Comparison of ENCODE assay signal across 14 cellular contexts in the genomic region with DNA sequence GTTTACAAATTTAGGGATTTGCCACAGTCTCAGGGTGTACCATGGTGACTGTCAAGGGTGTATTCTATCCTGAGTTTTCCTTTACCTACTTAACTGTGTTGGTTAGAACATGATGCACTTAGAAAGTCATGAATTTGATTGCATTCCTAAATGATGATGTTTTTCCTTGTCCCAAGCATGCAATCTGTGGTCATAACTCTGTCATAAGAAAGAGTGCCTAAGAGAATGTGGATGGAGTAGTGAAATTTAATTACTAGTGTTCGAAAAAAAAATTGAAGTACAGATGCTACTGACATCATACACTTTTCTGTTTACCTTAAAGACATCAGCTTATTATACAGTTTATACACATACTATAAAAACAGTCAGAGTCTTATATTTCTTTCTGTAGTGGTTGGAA.
DNase-seq lines count a peak whose midpoint lies in the region; ATAC-seq and TF ChIP-seq lines count a peak whose summit lies in the region.
"Had no signal": no experiment of that assay in that cellular context is flagged by ENCODE, and none has a peak within 500 bp of the region (broad histone marks: within the 10 kb centered on the region; RNA-seq: fewer than 3 reads in every experiment).

No MANE protein-coding gene starts in this region.

- H3K4me3 ChIP-seq in fibroblast of lung (replicated peaks in 1 of 4; ENCODE audit: control extremely low read depth in 1 of 4, insufficient read depth in 1 of 4, low read depth in 3 of 4, low read length in 4 of 4) (no peak overlapping the region), skeletal muscle satellite cell (ENCODE audit: low read length) (no peak overlapping the region), stomach (no peak overlapping the region)
- H3K4me3 ChIP-seq: heart right ventricle had no signal

- no peaks in the 10 kb centered on the region for H3K36me3 Mint-ChIP-seq in activated CD4-positive, alpha-beta T cell treated with anti-CD3 and anti-CD28 coated beads, Interleukin-2, amount 10 ng/mL, durations not matched to agents 24 days and 14 days (ENCODE audit: low read depth)
- H3K36me3 Mint-ChIP-seq: CD4-positive, alpha-beta memory T cell had no signal

- H4K20me1 ChIP-seq in fibroblast of lung (ENCODE audit: control insufficient read depth, extremely low read depth, insufficient read depth, low read length), result no peaks in the 10 kb centered on the region

- no peaks in the 10 kb centered on the region for H3K36me3 ChIP-seq in fibroblast of lung (ENCODE audit: control insufficient read depth, insufficient read depth, low read length)
- H3K36me3 ChIP-seq in skeletal muscle satellite cell (ENCODE audit: insufficient read depth, low read length), result no peaks in the 10 kb centered on the region
- H3K36me3 ChIP-seq in stomach, result no peaks in the 10 kb centered on the region
- H3K36me3 ChIP-seq: heart right ventricle had no signal

- DNase-seq in GM04503 (ENCODE audit: low read depth) (peak; percentile 63), RKO (ENCODE audit: low spot score) (peak; percentile 24), fibroblast of lung (ENCODE audit: low read depth in 2 of 2) (peak; percentile 83 to 91), stomach (no peak)
- no peak for DNase-seq in activated CD4-positive, alpha-beta T cell treated with anti-CD3 and anti-CD28 coated beads, Interleukin-2, amount 10 ng/mL, durations not matched to agents 24 days and 14 days
- DNase-seq: activated effector memory CD4-positive, alpha-beta T cell treated with anti-CD3 and anti-CD28 coated beads, Interleukin-2, amount 50 U/mL, for 16 hours; CD4-positive, alpha-beta memory T cell; effector memory CD8-positive, alpha-beta T cell; heart right ventricle; NCI-H2227 treated with DMSO at 0.1 percent for 48 hours; posterior cingulate gyrus; stimulated activated CD4-positive, alpha-beta T cell treated with anti-CD3 and anti-CD28 coated beads, Interleukin-15, amount 100 ng/mL, for 24 hours had no signal

- H3K27ac Mint-ChIP-seq in activated CD4-positive, alpha-beta T cell treated with anti-CD3 and anti-CD28 coated beads, Interleukin-2, amount 10 ng/mL, durations not matched to agents 24 days and 14 days, result no peak overlapping the region
- H3K27ac Mint-ChIP-seq: CD4-positive, alpha-beta memory T cell; effector memory CD8-positive, alpha-beta T cell had no signal

- no peaks in the 10 kb centered on the region for H3K4me1 Mint-ChIP-seq in activated CD4-positive, alpha-beta T cell treated with anti-CD3 and anti-CD28 coated beads, Interleukin-2, amount 10 ng/mL, durations not matched to agents 24 days and 14 days

- H3K4me3 Mint-ChIP-seq in activated CD4-positive, alpha-beta T cell treated with anti-CD3 and anti-CD28 coated beads, Interleukin-2, amount 10 ng/mL, durations not matched to agents 24 days and 14 days, result no peak overlapping the region
- H3K4me3 Mint-ChIP-seq: CD4-positive, alpha-beta memory T cell; effector memory CD8-positive, alpha-beta T cell had no signal

- H2AFZ ChIP-seq in fibroblast of lung (ENCODE audit: low read length), result no peak overlapping the region

- H3K27ac ChIP-seq in fibroblast of lung (ENCODE audit: insufficient read depth, low read length) (no peak overlapping the region), stomach (no peak overlapping the region)
- H3K27ac ChIP-seq: heart right ventricle had no signal

- ATAC-seq in GM18870 (IDR thresholded peaks at IDR 0.05; ENCODE audit: unreplicated experiment), result no peak
- ATAC-seq: effector memory CD8-positive, alpha-beta T cell; heart right ventricle had no signal

- H3K27me3 Mint-ChIP-seq in activated CD4-positive, alpha-beta T cell treated with anti-CD3 and anti-CD28 coated beads, Interleukin-2, amount 10 ng/mL, durations not matched to agents 24 days and 14 days, result no peaks in the 10 kb centered on the region
- H3K27me3 Mint-ChIP-seq: CD4-positive, alpha-beta memory T cell; effector memory CD8-positive, alpha-beta T cell had no signal

- H3K27me3 ChIP-seq in fibroblast of lung (ENCODE audit: control insufficient read depth, insufficient read depth, low read length) (no peaks in the 10 kb centered on the region), skeletal muscle satellite cell (ENCODE audit: control insufficient read depth, insufficient read depth, low read length) (no peaks in the 10 kb centered on the region), stomach (no peaks in the 10 kb centered on the region)
- H3K27me3 ChIP-seq: heart right ventricle had no signal

- WGBS in stomach, 5 donors, result 81 to 96% (median 95%) methylated on average over 1 of the region's 1 CpG

- H3K4me1 ChIP-seq in fibroblast of lung (ENCODE audit: control insufficient read depth, extremely low read depth, insufficient read depth, low read length) (no peaks in the 10 kb centered on the region), skeletal muscle satellite cell (ENCODE audit: control insufficient read depth, insufficient read depth, low read length) (peaks cover 11% of the 10 kb centered on the region), stomach (no peaks in the 10 kb centered on the region)
- H3K4me1 ChIP-seq: heart right ventricle had no signal

- H3K9me3 ChIP-seq in fibroblast of lung (ENCODE audit: control insufficient read depth, insufficient read depth, low read depth, low read length) (no peaks in the 10 kb centered on the region), skeletal muscle satellite cell (replicated peaks; ENCODE audit: low read length) (no peaks in the 10 kb centered on the region), stomach (no peaks in the 10 kb centered on the region)

- no peak overlapping the region for H3K9ac ChIP-seq in fibroblast of lung (ENCODE audit: insufficient read depth, low read length)
- H3K9ac ChIP-seq in skeletal muscle satellite cell (ENCODE audit: low read depth, low read length), result peak overlapping the region; percentile 16

- H3K4me2 ChIP-seq in fibroblast of lung (ENCODE audit: extremely low read depth, insufficient read depth, low read length), result no peak overlapping the region
- H3K4me2 ChIP-seq in skeletal muscle satellite cell (ENCODE audit: low read length), result no peak overlapping the region

- TF ChIP-seq POLR2A in stomach (IDR thresholded peaks at IDR 0.05), result no peak

- no peaks in the 10 kb centered on the region for H3K9me3 Mint-ChIP-seq in activated CD4-positive, alpha-beta T cell treated with anti-CD3 and anti-CD28 coated beads, Interleukin-2, amount 10 ng/mL, durations not matched to agents 24 days and 14 days
- H3K9me3 Mint-ChIP-seq: CD4-positive, alpha-beta memory T cell; effector memory CD8-positive, alpha-beta T cell had no signal

- no peak for TF ChIP-seq EP300 in stomach (IDR thresholded peaks at IDR 0.05)

- no peaks in the 10 kb centered on the region for H3K79me2 ChIP-seq in fibroblast of lung (ENCODE audit: control insufficient read depth, insufficient read depth, low read length)

- intact Hi-C loops in activated CD4-positive, alpha-beta T cell treated with anti-CD3 and anti-CD28 coated beads, Interleukin-2, amount 10 ng/mL, durations not matched to agents 24 days and 14 days (cut with micrococcal nuclease), result no loop called here
- intact Hi-C loops in stomach (cut with DNase I; ENCODE audit: low total_unique reads), result no loop called here

- no peak for TF ChIP-seq CTCF in fibroblast of lung (conservative IDR thresholded peaks at IDR 0.05 in 1 of 2, IDR thresholded peaks at IDR 0.05 in 1 of 2; ENCODE audit: low read depth in 1 of 2, low read length in 2 of 2)
- TF ChIP-seq CTCF in stomach (IDR thresholded peaks at IDR 0.05), result no peak

Comparison
In these comparisons a context has a peak if more than half of its experiments do, and no peak if none do; other contexts are left out.
1. DNase-seq: peak in GM04503 (single experiment), RKO (single experiment) and fibroblast of lung (2 of 2); none in activated CD4-positive, alpha-beta T cell treated with anti-CD3 and anti-CD28 coated beads, Interleukin-2, amount 10 ng/mL, durations not matched to agents 24 days and 14 days (single experiment) and stomach (single experiment).